Comparison of ENCODE assay signal across 1 cellular context in the genomic region with DNA sequence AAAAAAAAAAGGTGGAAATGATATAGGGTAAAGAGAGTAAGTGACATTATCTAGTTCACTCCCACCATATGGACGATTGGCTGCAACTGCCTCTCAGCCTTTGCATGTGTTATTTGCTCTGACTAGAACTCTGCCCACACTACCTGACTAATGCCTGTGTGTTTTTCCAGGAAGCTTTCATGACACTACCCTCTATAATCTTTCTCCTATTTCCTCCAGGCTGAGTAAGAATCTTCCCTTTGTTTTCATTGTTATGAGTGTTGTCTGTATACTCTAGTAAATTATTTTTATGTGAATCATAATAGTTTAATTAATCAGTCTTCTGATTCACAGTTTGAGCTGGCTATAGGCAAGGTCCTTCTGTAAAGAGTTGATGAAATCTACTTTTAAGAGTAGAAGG. TPM values are rescaled to one million over a fixed set of nuclear protein-coding genes. Genes with fewer than 3 reads are reported as not detected.
"Had no signal": no experiment of that assay in that cellular context is flagged by ENCODE, and none has a peak within 500 bp of the region (broad histone marks: within the 10 kb centered on the region; RNA-seq: fewer than 3 reads in every experiment).

No MANE protein-coding gene starts in this region.

RNA-seq across cellular contexts. Expression of gene PRSS3, which starts 31.7 kb away (rescaled TPM):
- total RNA-seq: chondrocyte had no signal
